10 cellular contexts compared by ENCODE assay signal in the genomic region with DNA sequence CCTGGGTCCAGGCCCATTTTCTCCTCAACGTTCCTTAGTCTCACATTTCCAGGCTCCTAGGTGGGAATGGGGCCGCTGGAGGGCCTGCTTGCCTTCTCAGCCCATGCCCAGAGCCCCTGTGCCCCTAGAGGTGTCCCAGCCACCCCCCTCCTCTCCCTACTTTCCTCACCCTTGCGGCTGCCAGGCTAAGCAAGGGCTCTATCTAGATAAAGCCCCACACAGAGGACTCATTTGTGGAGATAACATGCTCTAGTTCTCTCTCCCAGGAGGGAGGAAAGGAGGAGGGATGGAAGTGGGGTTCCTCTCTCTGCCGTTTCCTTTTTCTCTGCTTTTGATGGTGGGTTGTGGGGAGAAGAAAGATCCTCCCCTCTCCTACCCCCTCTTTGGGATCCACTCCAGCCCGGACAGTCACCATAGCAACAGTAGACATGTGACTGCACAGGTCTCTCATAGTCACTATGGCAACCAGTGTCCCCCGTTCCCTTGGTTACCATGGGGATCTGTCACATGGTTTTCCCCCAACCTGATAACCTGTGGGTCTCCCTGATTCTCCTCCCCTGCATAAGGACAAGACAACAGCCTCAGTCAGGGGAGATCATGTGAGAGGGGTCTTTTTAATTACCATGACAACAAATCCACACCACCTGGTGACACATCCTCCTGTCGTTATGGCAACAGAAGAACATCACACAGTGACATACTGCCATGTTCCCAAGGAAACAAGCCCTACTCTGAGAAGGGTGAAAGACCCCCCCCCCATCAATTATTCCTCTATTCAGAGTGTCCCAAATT. TPM values are rescaled to one million over a fixed set of nuclear protein-coding genes. Genes with fewer than 3 reads are reported as not detected.
DNase-seq lines count a peak whose midpoint lies in the region; ATAC-seq and TF ChIP-seq lines count a peak whose summit lies in the region.
"Had no signal": no experiment of that assay in that cellular context is flagged by ENCODE, and none has a peak within 500 bp of the region (broad histone marks: within the 10 kb centered on the region; RNA-seq: fewer than 3 reads in every experiment).

No MANE protein-coding gene starts in this region.

- DNase-seq in DMS53 (lab: John Stamatoyannopoulos, UW): peak; percentile 94
- DNase-seq in DMS53 treated with DMSO at 0.1 percent for 48 hours (lab: John Stamatoyannopoulos, UW; ENCODE audit: unreplicated experiment): no peak
- DNase-seq in NCI-H748 (lab: John Stamatoyannopoulos, UW; ENCODE audit: unreplicated experiment): peak; percentile 94
- DNase-seq in ecto neural progenitor cell (ENCODE audit: low spot score): peak; percentile 78
- peak; percentile 29 for DNase-seq in renal cortical epithelial cell (ENCODE audit: low read depth)
- no peak for DNase-seq in brain microvascular endothelial cell
- no peak for DNase-seq in globus pallidus (ENCODE audit: low spot score)
- DNase-seq: activated naive CD4-positive, alpha-beta T cell treated with anti-CD3 and anti-CD28 coated beads, Interleukin-2, amount 10 ng/mL, durations not matched to agents 7 days and 5 days had no signal

- no peak for ATAC-seq in HG02798 (IDR thresholded peaks at IDR 0.05; ENCODE audit: poor library complexity, unreplicated experiment)

- TF ChIP-seq CTCF in brain microvascular endothelial cell (IDR thresholded peaks at IDR 0.05; ENCODE audit: low read depth, low read length, missing control alignments): no peak

- H3K27me3 ChIP-seq in brain microvascular endothelial cell (replicated peaks): peaks cover 40% of the 10 kb centered on the region

- in situ Hi-C loops in brain microvascular endothelial cell (cut with HindIII; ENCODE audit: low pct_ligation_motif_present, low sequenced_read_pairs): loop anchor here (25.0 kb wide), 1 partner anchor 122 kb away; no protein-coding TSS in a partner anchor

- no peak overlapping the region for H3K4me3 ChIP-seq in brain microvascular endothelial cell (ENCODE audit: low read depth, low read length)
- H3K4me3 ChIP-seq: SJSA1 had no signal

- H3K36me3 ChIP-seq in brain microvascular endothelial cell (replicated peaks): no peaks in the 10 kb centered on the region
- H3K36me3 ChIP-seq: SJSA1 had no signal

- H3K27ac ChIP-seq in brain microvascular endothelial cell: no peak overlapping the region
- H3K27ac ChIP-seq: SJSA1 had no signal

RNA-seq across cellular contexts. Expression of gene CACNA1G, which starts 5.2 kb away (rescaled TPM):
- total RNA-seq in renal cortical epithelial cell: 0.10 TPM in 1 of 2 replicates, not detected in the other

RNA-seq across cellular contexts. Expression of gene SPATA20, which starts 18.8 kb away (rescaled TPM):
- total RNA-seq in renal cortical epithelial cell: 59.3 and 62.7 TPM in 2 replicates

RNA-seq across cellular contexts. Expression of gene EPN3, which starts 33.2 kb away (rescaled TPM):
- 0.17 and 0.99 TPM in 2 replicates for total RNA-seq in renal cortical epithelial cell

RNA-seq across cellular contexts. Expression of gene MYCBPAP, which starts 57.5 kb away (rescaled TPM):
- total RNA-seq in renal cortical epithelial cell: 0.30 TPM in 1 of 2 replicates, not detected in the other
- total RNA-seq: SJSA1 had no signal

Comparison
In these comparisons a context has a peak if more than half of its experiments do, and no peak if none do; other contexts are left out.
1. DNase-seq: peak in DMS53 (single experiment), NCI-H748 (single experiment), ecto neural progenitor cell (single experiment) and renal cortical epithelial cell (single experiment); none in DMS53 treated with DMSO at 0.1 percent for 48 hours (single experiment), brain microvascular endothelial cell (single experiment) and globus pallidus (single experiment).